8 cellular contexts compared by ENCODE assay signal in the genomic region with DNA sequence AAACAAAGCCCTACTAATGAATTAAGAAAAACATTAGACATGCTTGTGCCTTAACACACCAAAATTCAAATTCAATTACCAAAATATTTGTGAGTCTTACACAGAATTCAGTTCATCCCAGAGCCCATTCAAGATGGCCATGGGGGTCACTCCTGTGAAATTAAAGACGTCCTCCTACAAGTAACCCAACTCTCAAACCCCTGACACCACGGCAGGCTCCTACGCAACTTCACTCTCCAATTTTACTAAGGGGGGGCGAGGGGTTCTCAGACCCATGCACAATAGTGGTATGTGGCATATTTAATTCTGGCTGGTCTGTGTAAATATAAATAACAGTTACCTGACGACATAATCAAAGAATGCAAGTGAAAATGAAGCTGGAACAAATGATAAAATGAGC. TPM values are rescaled to one million over a fixed set of nuclear protein-coding genes. Genes with fewer than 3 reads are reported as not detected.
A peak's percentile ranks its signal among the peaks of the same experiment; 100 is the strongest.
DNase-seq lines count a peak whose midpoint lies in the region; ATAC-seq, FAIRE-seq and TF ChIP-seq lines count a peak whose summit lies in the region.

No MANE protein-coding gene starts in this region.

- H3K4me1 ChIP-seq in HepG2 (ENCODE audit: insufficient read depth, low read length) (peaks cover 51% of the 10 kb centered on the region), right lobe of liver (peaks cover 0 to 9% (median 2%) of the 10 kb centered on the region in 4 donors), mucosa of stomach (ENCODE audit: control insufficient read depth, insufficient read depth, low read length) (no peaks in the 10 kb centered on the region)

- TF ChIP-seq POLR2A in HepG2 (IDR thresholded peaks at IDR 0.05; ENCODE audit: insufficient read depth in 1 of 2, low read depth in 2 of 2, low read length in 2 of 2) = no peak
- TF ChIP-seq POLR2A in right lobe of liver (IDR thresholded peaks at IDR 0.05) = no peak

- H3K27me3 ChIP-seq in HepG2 (ENCODE audit: control insufficient read depth in 1 of 2, insufficient read depth in 2 of 2, low read length in 2 of 2) (no peaks in the 10 kb centered on the region; a peak in 1 of 5 replicates), right lobe of liver (no peaks in the 10 kb centered on the region), mucosa of stomach (ENCODE audit: control insufficient read depth, insufficient read depth, low read length) (no peaks in the 10 kb centered on the region)

- POLR2A ChIA-PET in HepG2 (lab: Yijun Ruan, JAX) = interaction anchor here (1.0 kb wide), 1 partner anchor 8 kb away, joined by 4 read pairs; no protein-coding TSS in a partner anchor

- H3K4me3 ChIP-seq in HepG2 (replicated peaks in 1 of 3; ENCODE audit: insufficient read depth in 1 of 3, low read depth in 2 of 3, low read length in 3 of 3) (peak overlapping the region; percentile 83 to 90 (median 84); a peak in 5 of 6 replicates), right lobe of liver (no peak overlapping the region), mucosa of stomach (ENCODE audit: low read length) (no peak overlapping the region)

- no peaks in the 10 kb centered on the region for H3K36me3 Mint-ChIP-seq in brain
- peaks cover 6% of the 10 kb centered on the region for H3K36me3 Mint-ChIP-seq in stimulated activated memory B cell treated with anti-CD40 and anti-IgM and Interleukin-4, amounts not matched to agents 10 μg/mL and 1 μg/mL and 100 μg/mL, for 72 hours

- H3K36me3 ChIP-seq in HepG2 (replicated peaks in 1 of 2; ENCODE audit: control insufficient read depth in 1 of 2, insufficient read depth in 2 of 2, low read length in 2 of 2) (no peaks in the 10 kb centered on the region; a peak in 1 of 5 replicates), right lobe of liver (no peaks in the 10 kb centered on the region), mucosa of stomach (ENCODE audit: control insufficient read depth, insufficient read depth, low read length) (no peaks in the 10 kb centered on the region)

- in situ Hi-C loops in HepG2 (cut with HindIII; ENCODE audit: extremely low pct_ligation_motif_present, low pct_unique_long_range_greater_than_20kb) = no loop called here

- no peaks in the 10 kb centered on the region for H3K9me3 ChIP-seq in HepG2 (ENCODE audit: low read length)
- no peaks in the 10 kb centered on the region for H3K9me3 ChIP-seq in right lobe of liver
- no peaks in the 10 kb centered on the region for H3K9me3 ChIP-seq in mucosa of stomach (ENCODE audit: control insufficient read depth, low read length)

- TF ChIP-seq RAD21 in HepG2 (CRISPR knock-in tag; IDR thresholded peaks at IDR 0.05) = no peak

- peaks cover 57% of the 10 kb centered on the region for H3K4me1 Mint-ChIP-seq in brain
- peaks cover 39% of the 10 kb centered on the region for H3K4me1 Mint-ChIP-seq in stimulated activated memory B cell treated with anti-CD40 and anti-IgM and Interleukin-4, amounts not matched to agents 10 μg/mL and 1 μg/mL and 100 μg/mL, for 72 hours

- no peak for ATAC-seq in HepG2
- ATAC-seq in right lobe of liver = no peak
- ATAC-seq in stimulated activated memory B cell treated with anti-CD40 and anti-IgM and Interleukin-4, amounts not matched to agents 10 μg/mL and 1 μg/mL and 100 μg/mL, for 72 hours = no peak
- ATAC-seq in GM18519 (IDR thresholded peaks at IDR 0.05; ENCODE audit: low FRiP score, unreplicated experiment) = no peak

- DNase-seq in HepG2 (ENCODE audit: low spot score) = no peak
- DNase-seq in right lobe of liver = no peak
- DNase-seq in stimulated activated CD8-positive, alpha-beta memory T cell treated with anti-CD3 and anti-CD28 coated beads, Interleukin-4, amount 100 ng/mL, for 48 hours = no peak
- no peak for DNase-seq in glomerular visceral epithelial cell (ENCODE audit: extremely low spot score)

- peak overlapping the region; percentile 91 to 98 (median 98) for H3K27ac Mint-ChIP-seq in brain
- H3K27ac Mint-ChIP-seq in stimulated activated memory B cell treated with anti-CD40 and anti-IgM and Interleukin-4, amounts not matched to agents 10 μg/mL and 1 μg/mL and 100 μg/mL, for 72 hours = no peak overlapping the region

- WGBS in HepG2 (ENCODE audit: low lambda C conversion rate) = 68% methylated on average over 5 of the region's 5 CpGs
- 51% methylated on average over 5 of the region's 5 CpGs for WGBS in right lobe of liver (ENCODE audit: insufficient coverage, low coverage, low lambda C conversion rate, missing lambda C conversion rate)

- no peak for FAIRE-seq in HepG2 (lab: Jason Lieb, UNC)

- TF ChIP-seq CTCF in HepG2 (CRISPR knock-in tag; IDR thresholded peaks at IDR 0.05) (no peak), right lobe of liver (IDR thresholded peaks at IDR 0.05) (no peak), brain (conservative IDR thresholded peaks at IDR 0.05) (no peak)

- peaks cover 11% of the 10 kb centered on the region for H3K27me3 Mint-ChIP-seq in brain
- peaks cover 30% of the 10 kb centered on the region for H3K27me3 Mint-ChIP-seq in stimulated activated memory B cell treated with anti-CD40 and anti-IgM and Interleukin-4, amounts not matched to agents 10 μg/mL and 1 μg/mL and 100 μg/mL, for 72 hours

- H2AFZ ChIP-seq in HepG2 (ENCODE audit: low read length) = no peak overlapping the region

- peaks cover 56% of the 10 kb centered on the region for H4K20me1 ChIP-seq in HepG2 (ENCODE audit: insufficient read depth, low read length)

- no peak overlapping the region for H3K27ac ChIP-seq in HepG2 (ENCODE audit: extremely low read length, insufficient read depth, low read length)
- H3K27ac ChIP-seq in right lobe of liver = peak overlapping the region in 1 of 3 donors; percentile 79

- CTCF ChIA-PET in HepG2 (lab: Yijun Ruan, JAX; ENCODE audit: low intra/inter-chr PET ratio, low total read pairs) = no interaction called here

- H3K9ac ChIP-seq in HepG2 (ENCODE audit: insufficient read depth, low read depth, low read length) (peak overlapping the region; percentile 73; the same call in 1 of the 2 replicates), mucosa of stomach (ENCODE audit: low read length) (peak overlapping the region; percentile 79)

- intact Hi-C loops in HepG2 (cut with micrococcal nuclease; ENCODE audit: unreplicated experiment) = loop anchor here (5.0 to 10.0 kb wide), 2 partner anchors 82 to 85 kb away; no protein-coding TSS in a partner anchor
- intact Hi-C loops in right lobe of liver (cut with DNase I) = no loop called here

- BruUV-seq in HepG2 (replicated peaks; lab: Mats Ljungman, UMichigan) = no TSS peak

- peak overlapping the region; percentile 96 to 98 (median 98) for H3K4me3 Mint-ChIP-seq in brain
- no peak overlapping the region for H3K4me3 Mint-ChIP-seq in stimulated activated memory B cell treated with anti-CD40 and anti-IgM and Interleukin-4, amounts not matched to agents 10 μg/mL and 1 μg/mL and 100 μg/mL, for 72 hours

- no peaks in the 10 kb centered on the region for H3K9me3 Mint-ChIP-seq in brain
- H3K9me3 Mint-ChIP-seq in stimulated activated memory B cell treated with anti-CD40 and anti-IgM and Interleukin-4, amounts not matched to agents 10 μg/mL and 1 μg/mL and 100 μg/mL, for 72 hours = no peaks in the 10 kb centered on the region

- H3K79me2 ChIP-seq in HepG2 (ENCODE audit: insufficient read depth, low read length) = peaks cover 81% of the 10 kb centered on the region

- TF ChIP-seq EP300 in HepG2 (IDR thresholded peaks at IDR 0.05; ENCODE audit: low read depth in 2 of 2, low read length in 2 of 2) = no peak
- TF ChIP-seq EP300 in HepG2 (CRISPR knock-in tag; IDR thresholded peaks at IDR 0.05; ENCODE audit: borderline replicate concordance) = no peak

- peak overlapping the region; percentile 87 for H3K4me2 ChIP-seq in HepG2 (ENCODE audit: low read depth, low read length)

TF ChIP-seq in HepG2, 621 proteins besides CTCF, POLR2A, EP300 and RAD21 (continues in another document):
- TF ChIP-seq, protein P1, sequence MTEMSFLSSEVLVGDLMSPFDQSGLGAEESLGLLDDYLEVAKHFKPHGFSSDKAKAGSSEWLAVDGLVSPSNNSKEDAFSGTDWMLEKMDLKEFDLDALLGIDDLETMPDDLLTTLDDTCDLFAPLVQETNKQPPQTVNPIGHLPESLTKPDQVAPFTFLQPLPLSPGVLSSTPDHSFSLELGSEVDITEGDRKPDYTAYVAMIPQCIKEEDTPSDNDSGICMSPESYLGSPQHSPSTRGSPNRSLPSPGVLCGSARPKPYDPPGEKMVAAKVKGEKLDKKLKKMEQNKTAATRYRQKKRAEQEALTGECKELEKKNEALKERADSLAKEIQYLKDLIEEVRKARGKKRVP (CRISPR knock-in tag; IDR thresholded peaks at IDR 0.05) = no peak
- no peak for TF ChIP-seq STAG1 (CRISPR knock-in tag; IDR thresholded peaks at IDR 0.05)

RNA-seq across cellular contexts. Expression of a gene that starts 5.0 kb away (rescaled TPM):
- total RNA-seq in HepG2 (2016; rRNA removed; fragmentation: Illumina TruSeq; extraction: Trizol) (13.7 and 18.7 TPM in 2 replicates), right lobe of liver (10 to 100 TPM; 10.2 to 16.0 (median 13.7) TPM)
- total RNA-seq in HepG2 (2016; cell fraction: cytosol; rRNA removed; fragmentation: Illumina TruSeq; extraction: Trizol; ENCODE audit: low read depth) = 8.6 and 8.9 TPM in 2 replicates
- total RNA-seq in HepG2 (2016; cell fraction: insoluble cytoplasmic fraction; rRNA removed; fragmentation: Illumina TruSeq; extraction: Trizol) = 12.1 and 14.0 TPM in 2 replicates
- total RNA-seq in HepG2 (2016; cell fraction: membrane; rRNA removed; fragmentation: Illumina TruSeq; extraction: Trizol) = 13.3 and 14.6 TPM in 2 replicates
- total RNA-seq in HepG2 (2016; cell fraction: nucleus; rRNA removed; fragmentation: Illumina TruSeq; extraction: Trizol) = 22.7 and 24.6 TPM in 2 replicates
- polyA plus RNA-seq in HepG2 (2011; rRNA removed) (15.9 and 16.6 TPM in 2 replicates), brain (ENCODE audit: insufficient read depth, low read depth, low replicate concordance) (29.0 TPM)
- 7.7 and 8.0 TPM in 2 replicates for polyA plus RNA-seq in HepG2 (2011; cell fraction: cytosol; rRNA removed)
- polyA plus RNA-seq in HepG2 (2011; cell fraction: nucleus; rRNA removed) = 47.5 and 64.5 TPM in 2 replicates
- 17.9 and 19.5 TPM in 2 replicates for polyA plus RNA-seq in HepG2 (2012)
- polyA plus RNA-seq in HepG2 (2016; cell fraction: cytosol; fragmentation: Illumina TruSeq; extraction: Trizol; ENCODE audit: low read depth) = 0.54 and 1.1 TPM in 2 replicates
- 10.2 and 12.1 TPM in 2 replicates for polyA plus RNA-seq in HepG2 (2016; cell fraction: insoluble cytoplasmic fraction; fragmentation: Illumina TruSeq; extraction: Trizol; ENCODE audit: low read depth)
- 2.0 and 2.4 TPM in 2 replicates for polyA plus RNA-seq in HepG2 (2016; cell fraction: membrane; fragmentation: Illumina TruSeq; extraction: Trizol; ENCODE audit: low read depth)
- polyA plus RNA-seq in HepG2 (2016; cell fraction: nucleus; fragmentation: Illumina TruSeq; extraction: Trizol; ENCODE audit: insufficient read depth, low read depth) = 27.0 and 28.2 TPM in 2 replicates
- 0.23 and 36.8 TPM in 2 replicates for polyA minus RNA-seq in HepG2 (2011; rRNA and poly(A)+ RNA removed; ENCODE audit: low replicate concordance)
- polyA minus RNA-seq in HepG2 (2011; cell fraction: cytosol; rRNA and poly(A)+ RNA removed) = 18.4 and 18.5 TPM in 2 replicates
- 61.5 and 68.2 TPM in 2 replicates for polyA minus RNA-seq in HepG2 (2011; cell fraction: nucleus; rRNA and poly(A)+ RNA removed)

Comparison
In these comparisons a context has a peak if more than half of its experiments do, and no peak if none do; other contexts are left out.
1. H3K4me3 ChIP-seq: peak in HepG2 (3 of 3); none in right lobe of liver (0 of 3) and mucosa of stomach (single experiment).